In genomic region chr9:2439957-2440356, GRCh38 we compare ENCODE assay signal across 20 cellular contexts.
"Had no signal": no experiment of that assay in that cellular context is flagged by ENCODE, and none has a peak within 500 bp of the region (broad histone marks: within the 10 kb centered on the region; RNA-seq: fewer than 3 reads in every experiment).

No MANE protein-coding gene starts in this region.

- H3K27ac ChIP-seq: SJSA1, SK-N-MC had no signal

- H3K27me3 ChIP-seq: SJSA1 had no signal

- H3K4me3 ChIP-seq: SJSA1, SK-N-MC had no signal

- DNase-seq: KBM-7, NCI-H1092, NCI-H1105 treated with DMSO at 0.1 percent for 48 hours, NCI-H1417 treated with DMSO at 0.1 percent for 48 hours, NCI-H146, NCI-H1694 treated with DMSO at 0.1 percent for 48 hours, NCI-H1930, NCI-H2081, NCI-H2171, NCI-H226, NCI-H446, NCI-H510A, NCI-H524 treated with DMSO at 0.1 percent for 48 hours, NCI-H69, NCI-H774, Right ventricle myocardium superior, RPMI8226, SIG-M5 had no signal

- H3K9me3 ChIP-seq: SJSA1 had no signal

- H3K4me1 ChIP-seq: SJSA1 had no signal

- H3K36me3 ChIP-seq: SJSA1 had no signal
